21 cellular contexts compared by ENCODE assay signal in the genomic region with DNA sequence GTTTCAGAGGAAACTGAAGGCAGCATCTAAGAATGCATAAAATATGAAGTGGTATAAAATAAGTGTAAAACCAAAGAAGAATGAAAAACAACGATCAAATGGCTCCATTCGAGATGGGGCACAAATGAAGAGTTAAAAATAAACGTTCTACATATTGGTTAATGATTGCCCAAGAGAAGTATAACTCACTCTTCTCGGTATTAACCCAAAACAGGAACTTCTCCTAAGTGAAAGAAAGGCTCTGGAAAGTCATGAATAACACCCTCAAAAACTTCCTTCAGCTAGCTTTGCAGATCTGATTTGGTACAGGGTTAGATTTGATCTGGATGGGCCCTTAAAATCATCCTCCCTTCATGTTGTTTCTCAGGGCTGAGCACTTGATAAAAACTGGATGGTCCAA.
DNase-seq lines count a peak whose midpoint lies in the region; ATAC-seq, FAIRE-seq and TF ChIP-seq lines count a peak whose summit lies in the region.
"Had no signal": no experiment of that assay in that cellular context is flagged by ENCODE, and none has a peak within 500 bp of the region (broad histone marks: within the 10 kb centered on the region; RNA-seq: fewer than 3 reads in every experiment).

No MANE protein-coding gene starts in this region.

- DNase-seq in GM12891 (ENCODE audit: insufficient read length, low spot score) = no peak
- DNase-seq in SKM-1 treated with dmso at 0.1 percent for 144 hours (lab: John Stamatoyannopoulos, UW; ENCODE audit: unreplicated experiment) = peak; percentile 63
- no peak for DNase-seq in stimulated activated CD4-positive, alpha-beta T cell treated with anti-CD3 and anti-CD28 coated beads, Interleukin-4, amount 100 ng/mL, for 4 hours
- no peak for DNase-seq in LoVo (ENCODE audit: low spot score)
- DNase-seq in cortex of kidney (lab: John Stamatoyannopoulos, UW) = no peak
- DNase-seq in mucosa of gallbladder (ENCODE audit: low spot score) = no peak
- DNase-seq: activated CD8-positive, alpha-beta memory T cell treated with anti-CD3 and anti-CD28 coated beads, Interleukin-2, amount 10 ng/mL, durations not matched to agents 7 days and 5 days; activated effector memory CD4-positive, alpha-beta T cell treated with anti-CD3 and anti-CD28 coated beads, Interleukin-2, amount 50 U/mL, for 16 hours; amygdala; Karpas-422; left cardiac atrium; NCI-H187; NCI-H510A treated with DMSO at 0.1 percent for 48 hours; RPMI8226; sigmoid colon; T-cell; transverse colon had no signal

- peak; percentile 46 for ATAC-seq in GM21381 (IDR thresholded peaks at IDR 0.05; ENCODE audit: unreplicated experiment)
- ATAC-seq in HG03432 (IDR thresholded peaks at IDR 0.05; ENCODE audit: unreplicated experiment) = peak; percentile 43
- ATAC-seq: activated CD8-positive, alpha-beta memory T cell treated with anti-CD3 and anti-CD28 coated beads, Interleukin-2, amount 10 ng/mL, durations not matched to agents 7 days and 5 days; left cardiac atrium; T-cell; WTC11 had no signal

- TF ChIP-seq POLR2A in GM12891 (IDR thresholded peaks at IDR 0.05; ENCODE audit: low read depth, low read length) = no peak

- FAIRE-seq in GM12891 (lab: Jason Lieb, UNC) = peak; percentile 67
- FAIRE-seq: endometrium had no signal

TF ChIP-seq in GM12891, 5 proteins besides CTCF, POLR2A, EP300 and RAD21:
- no peak for TF ChIP-seq POLR2AphosphoS5 (IDR thresholded peaks at IDR 0.05; ENCODE audit: low read depth, low read length)
- TF ChIP-seq PAX5 (IDR thresholded peaks at IDR 0.05; ENCODE audit: insufficient read depth, low read length, severe bottlenecking) = no peak
- TF ChIP-seq TAF1 (IDR thresholded peaks at IDR 0.05; ENCODE audit: low read depth, low read length) = no peak
- no peak for TF ChIP-seq POU2F2 (IDR thresholded peaks at IDR 0.05; ENCODE audit: low read depth, low read length)
- TF ChIP-seq SPI1 (IDR thresholded peaks at IDR 0.05; ENCODE audit: low read depth, low read length) = no peak
